8 cellular contexts compared by ENCODE assay signal in genomic region chr19:40811478-40812341, GRCh38. TPM values are rescaled to one million over a fixed set of nuclear protein-coding genes. Genes with fewer than 3 reads are reported as not detected.
DNase-seq lines count a peak whose midpoint lies in the region; ATAC-seq and TF ChIP-seq lines count a peak whose summit lies in the region.

No MANE protein-coding gene starts in this region.

- no peak for TF ChIP-seq EP300 in sigmoid colon (IDR thresholded peaks at IDR 0.05)

- H2AFZ ChIP-seq in GM23248: peak overlapping the region; percentile 80

- H3K36me3 Mint-ChIP-seq in activated B cell treated with CpG ODN at 0.5 μM for 24 hours (ENCODE audit: low read depth): peaks cover 35% of the 10 kb centered on the region

- peaks cover 6% of the 10 kb centered on the region for H3K4me1 ChIP-seq in GM23248 (ENCODE audit: insufficient read depth)
- H3K4me1 ChIP-seq in foreskin keratinocyte: peaks cover 4% of the 10 kb centered on the region
- H3K4me1 ChIP-seq in sigmoid colon: peaks cover 0 to 63% (median 53%) of the 10 kb centered on the region in 4 donors

- H3K4me1 Mint-ChIP-seq in activated B cell treated with CpG ODN at 0.5 μM for 24 hours: peaks cover 50% of the 10 kb centered on the region

- H3K79me2 ChIP-seq in GM23248 (ENCODE audit: insufficient read depth): peaks cover 38% of the 10 kb centered on the region

- peak overlapping the region; percentile 74; the same call in 1 of the 2 replicates for H3K4me3 ChIP-seq in GM23248
- peak overlapping the region in 3 of 4 donors; percentile 45 to 51 (median 46) for H3K4me3 ChIP-seq in sigmoid colon

- no peaks in the 10 kb centered on the region for H3K9me2 ChIP-seq in GM23248 (ENCODE audit: insufficient read depth)

- CTCF ChIA-PET in activated B cell treated with CpG ODN at 0.5 μM for 24 hours (lab: Charles Lee): interaction anchor here (1.2 to 1.7 kb wide), 3 partner anchors 67 to 148 kb away, joined by 3 to 4 read pairs (median 3); partner anchors contain the start of gene COQ8B

- H3K27me3 Mint-ChIP-seq in activated B cell treated with CpG ODN at 0.5 μM for 24 hours: no peaks in the 10 kb centered on the region

- in situ Hi-C loops in GM23248 (cut with MboI): no loop called here

- no peaks in the 10 kb centered on the region for H3K9me3 Mint-ChIP-seq in activated B cell treated with CpG ODN at 0.5 μM for 24 hours

- H3K4me2 ChIP-seq in GM23248 (ENCODE audit: unreplicated experiment): peak overlapping the region; percentile 73

- intact Hi-C loops in activated B cell treated with CpG ODN at 0.5 μM for 24 hours (cut with micrococcal nuclease): no loop called here
- intact Hi-C loops in sigmoid colon (cut with DNase I): loop anchor here (5.0 kb wide), 1 partner anchor 149 kb away; no protein-coding TSS in a partner anchor

- no peak overlapping the region for H3K27ac ChIP-seq in GM23248
- no peak overlapping the region for H3K27ac ChIP-seq in foreskin keratinocyte
- peak overlapping the region; percentile 80 to 99 (median 81) for H3K27ac ChIP-seq in sigmoid colon

- H3K27me3 ChIP-seq in GM23248 (replicated peaks; ENCODE audit: insufficient read depth) (no peaks in the 10 kb centered on the region), foreskin keratinocyte (peaks cover 5% of the 10 kb centered on the region), sigmoid colon (no peaks in the 10 kb centered on the region)

- H3K4me3 Mint-ChIP-seq in activated B cell treated with CpG ODN at 0.5 μM for 24 hours: peak overlapping the region; percentile 92

- H3K9me3 ChIP-seq in GM23248 (ENCODE audit: low read depth) (no peaks in the 10 kb centered on the region), sigmoid colon (no peaks in the 10 kb centered on the region)

- 46 to 53% methylated on average over 22 to 35 of the region's 35 CpGs for WGBS in GM23248 (ENCODE audit: low coverage in 1 of 2, low lambda C conversion rate in 2 of 2, missing lambda C conversion rate in 2 of 2), 2 experiments
- 18 to 66% methylated on average over 35 of the region's 35 CpGs for WGBS in sigmoid colon, 2 donors

- peak overlapping the region; percentile 60 for H3K9ac ChIP-seq in GM23248

- no peak for DNase-seq in GM23248
- DNase-seq in activated B cell treated with CpG ODN at 0.5 μM for 24 hours: no peak
- no peak for DNase-seq in foreskin keratinocyte
- no peak for DNase-seq in sigmoid colon
- no peak for DNase-seq in KG1 (lab: John Stamatoyannopoulos, UW)
- DNase-seq in NCI-H2196 treated with DMSO at 0.1 percent for 48 hours (lab: John Stamatoyannopoulos, UW; ENCODE audit: unreplicated experiment): no peak

- H3K27ac Mint-ChIP-seq in activated B cell treated with CpG ODN at 0.5 μM for 24 hours: no peak overlapping the region

- no peak for ATAC-seq in activated B cell treated with CpG ODN at 0.5 μM for 24 hours (ENCODE audit: low read depth)
- no peak for ATAC-seq in foreskin keratinocyte
- ATAC-seq in HG02852 (IDR thresholded peaks at IDR 0.05; ENCODE audit: unreplicated experiment): no peak
- ATAC-seq in GM18868 (IDR thresholded peaks at IDR 0.05; ENCODE audit: unreplicated experiment): no peak

- no peak for TF ChIP-seq POLR2A in sigmoid colon (IDR thresholded peaks at IDR 0.05)

- peaks cover 8% of the 10 kb centered on the region; the same call in 1 of the 2 replicates for H3F3A ChIP-seq in GM23248 (ENCODE audit: insufficient read depth)

- H3K36me3 ChIP-seq in GM23248 (ENCODE audit: low read depth): 0 out of 2 replicates have a peak, but pooled peaks cover 9% of the 10 kb centered on the region
- peaks cover 0 to 26% (median 17%) of the 10 kb centered on the region in 4 donors for H3K36me3 ChIP-seq in sigmoid colon

- POLR2A ChIA-PET in activated B cell treated with CpG ODN at 0.5 μM for 24 hours (lab: Charles Lee): interaction anchor here (0.6 to 1.6 kb wide), 13 partner anchors 9 to 207 kb away, joined by 3 to 9 read pairs (median 5); partner anchors contain the start of genes ACTMAP, EGLN2, NUMBL and RAB4B

- TF ChIP-seq CTCF in activated B cell treated with CpG ODN at 0.5 μM for 24 hours (IDR thresholded peaks at IDR 0.05) (no peak), foreskin keratinocyte (conservative IDR thresholded peaks at IDR 0.05) (peak; percentile 39), sigmoid colon (IDR thresholded peaks at IDR 0.05) (no peak)

- H4K20me1 ChIP-seq in GM23248 (ENCODE audit: insufficient read depth): no peaks in the 10 kb centered on the region

RNA-seq across cellular contexts. Expression of gene EGLN2, which starts 12.7 kb away (rescaled TPM):
- total RNA-seq in GM23248 (2014; rRNA removed; shearing (Covaris generic)): 80.6 and 83.3 TPM in 2 replicates
- 52.5 and 61.2 TPM in 2 replicates for polyA plus RNA-seq in GM23248 (2016; fragmentation: Nextera tagmentation; extraction: Ambion mirVana)
- total RNA-seq in activated B cell treated with CpG ODN at 0.5 μM for 24 hours: 136 and 147 TPM in 2 replicates
- total RNA-seq in foreskin keratinocyte: 81.3 and 84.6 TPM in 2 replicates
- polyA plus RNA-seq in foreskin keratinocyte: 73.2 and 74.2 TPM in 2 replicates
- 100 to 1,000 TPM in 1 of 4 donors, 10 to 100 TPM in 3; 60.9 to 106 (median 87.6) TPM for total RNA-seq in sigmoid colon
- 100 to 1,000 TPM in 2 of 3 donors, 10 to 100 TPM in 1; 88.9 to 105 (median 101) TPM for polyA plus RNA-seq in sigmoid colon

RNA-seq across cellular contexts. Expression of gene RAB4B, which starts 33.7 kb away (rescaled TPM):
- total RNA-seq in GM23248 (2014; rRNA removed; shearing (Covaris generic)): 20.7 and 25.6 TPM in 2 replicates
- polyA plus RNA-seq in GM23248 (2016; fragmentation: Nextera tagmentation; extraction: Ambion mirVana) (23.2 and 24.6 TPM in 2 replicates), foreskin keratinocyte (25.7 and 33.1 TPM in 2 replicates), sigmoid colon (10 to 100 TPM; 39.0 to 76.5 (median 58.3) TPM)
- total RNA-seq in activated B cell treated with CpG ODN at 0.5 μM for 24 hours (90.6 and 98.1 TPM in 2 replicates), foreskin keratinocyte (13.0 and 17.0 TPM in 2 replicates), sigmoid colon (10 to 100 TPM; 15.6 to 21.3 (median 19.2) TPM)

RNA-seq across cellular contexts. Expression of gene MIA, which starts 36.4 kb away (rescaled TPM):
- not detected in 2 replicates for total RNA-seq in GM23248 (2014; rRNA removed; shearing (Covaris generic))
- polyA plus RNA-seq in GM23248 (2016; fragmentation: Nextera tagmentation; extraction: Ambion mirVana) (not detected in 2 replicates), foreskin keratinocyte (10.0 and 23.9 TPM in 2 replicates), sigmoid colon (10 to 100 TPM in 1 of 3 donors, 1 to 10 TPM in 1, not detected in 1; 2.1 to 11.3 TPM)
- total RNA-seq in activated B cell treated with CpG ODN at 0.5 μM for 24 hours (1.1 and 1.4 TPM in 2 replicates), foreskin keratinocyte (5.6 and 15.4 TPM in 2 replicates), sigmoid colon (10 to 100 TPM in 3 of 4 donors, 1 to 10 TPM in 1; 9.1 to 19.1 (median 15.7) TPM)

RNA-seq across cellular contexts. Expression of gene CYP2A6, which starts 38.5 kb away (rescaled TPM):
- total RNA-seq in GM23248 (2014; rRNA removed; shearing (Covaris generic)): not detected in 2 replicates
- polyA plus RNA-seq in GM23248 (2016; fragmentation: Nextera tagmentation; extraction: Ambion mirVana): not detected in 2 replicates
- not detected in 2 replicates for total RNA-seq in activated B cell treated with CpG ODN at 0.5 μM for 24 hours
- not detected in 2 replicates for total RNA-seq in foreskin keratinocyte
- not detected in 2 replicates for polyA plus RNA-seq in foreskin keratinocyte
- total RNA-seq in sigmoid colon: 1 to 10 TPM in 1 of 4 donors, not detected in 3; 1.8 TPM
- not detected for polyA plus RNA-seq in sigmoid colon

Comparison
In these comparisons a context has a peak if more than half of its experiments do, and no peak if none do; other contexts are left out.
1. H3K27ac ChIP-seq: peak in sigmoid colon (4 of 4); none in GM23248 (single experiment) and foreskin keratinocyte (single experiment).